In the genomic region with DNA sequence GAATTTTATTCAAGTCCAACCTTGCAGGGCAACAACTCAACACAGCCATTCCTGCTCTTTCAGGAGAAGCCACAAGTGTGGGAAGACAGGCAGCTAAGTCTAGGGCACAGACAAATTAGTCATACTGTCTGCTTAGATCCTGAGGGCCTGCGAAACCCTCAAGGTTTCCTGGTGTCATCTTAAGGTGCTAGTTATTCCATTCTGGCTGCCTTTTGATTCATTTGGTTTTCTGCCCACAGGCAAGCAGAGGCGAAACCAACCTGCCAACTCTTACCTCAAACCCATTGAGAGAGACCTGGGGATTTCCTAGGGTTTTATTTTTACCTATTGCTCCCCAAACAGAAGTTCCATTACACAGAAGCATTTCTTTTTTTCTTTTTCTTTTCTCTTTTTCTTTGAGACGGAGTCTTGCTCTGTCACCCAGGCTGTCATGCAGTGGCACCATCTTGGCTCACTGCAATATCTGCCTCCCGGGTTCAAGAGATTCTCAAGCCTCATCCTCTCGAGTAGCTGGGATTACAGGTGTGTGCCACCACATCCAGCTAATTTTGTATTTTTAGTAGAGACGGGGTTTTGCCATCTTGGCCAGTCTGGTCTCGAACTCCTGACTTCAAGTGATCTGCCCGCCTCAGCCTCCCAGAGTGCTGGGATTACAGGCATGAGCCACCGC, we compare ENCODE assay signal across 8 cellular contexts. TPM values are rescaled to one million over a fixed set of nuclear protein-coding genes. Genes with fewer than 3 reads are reported as not detected.
DNase-seq lines count a peak whose midpoint lies in the region; ATAC-seq lines count a peak whose summit lies in the region.

No MANE protein-coding gene starts in this region.

- DNase-seq in EH (ENCODE audit: low read depth), result peak; percentile 62
- DNase-seq in LHCN-M2 (ENCODE audit: low read depth), result peak; percentile 66
- DNase-seq in amniotic epithelial cell (ENCODE audit: low read depth), result peak; percentile 83
- peak; percentile 14 to 40 for DNase-seq in stimulated activated CD8-positive, alpha-beta memory T cell treated with anti-CD3 and anti-CD28 coated beads, Interleukin-15, amount 100 ng/mL, for 4 hours (ENCODE audit: low read depth in 2 of 2)
- no peak for DNase-seq in SHP77 (lab: John Stamatoyannopoulos, UW)
- DNase-seq in hypothalamus (lab: John Stamatoyannopoulos, UW), result no peak
- no peak for DNase-seq in mesenteric fat pad (ENCODE audit: low spot score)

- ATAC-seq in GM21528 (IDR thresholded peaks at IDR 0.05; ENCODE audit: low FRiP score, unreplicated experiment), result peak; percentile 74

RNA-seq across cellular contexts. Expression of a gene that starts 23.7 kb away (rescaled TPM):
- total RNA-seq in LHCN-M2 (2014; rRNA removed) (not detected in 2 replicates), mesenteric fat pad (not detected)
- polyA plus RNA-seq in LHCN-M2 (2012), result not detected

RNA-seq across cellular contexts. Expression of a gene that starts 32.3 kb away (rescaled TPM):
- total RNA-seq in LHCN-M2 (2014; rRNA removed), result not detected in 2 replicates
- 0.32 TPM for polyA plus RNA-seq in LHCN-M2 (2012)
- 0.32 TPM for total RNA-seq in mesenteric fat pad

Comparison
In these comparisons a context has a peak if more than half of its experiments do, and no peak if none do; other contexts are left out.
1. DNase-seq: peak in EH (single experiment), LHCN-M2 (single experiment), amniotic epithelial cell (single experiment) and stimulated activated CD8-positive, alpha-beta memory T cell treated with anti-CD3 and anti-CD28 coated beads, Interleukin-15, amount 100 ng/mL, for 4 hours (2 of 2); none in SHP77 (0 of 2), hypothalamus (0 of 51) and mesenteric fat pad (single experiment).